ENCODE assay signal across 8 cellular contexts in genomic region chr7:100705341-100705752, GRCh38. TPM values are rescaled to one million over a fixed set of nuclear protein-coding genes. Genes with fewer than 3 reads are reported as not detected.
DNase-seq lines count a peak whose midpoint lies in the region; ATAC-seq, FAIRE-seq and TF ChIP-seq lines count a peak whose summit lies in the region.

No MANE protein-coding gene starts in this region.

- no peak for TF ChIP-seq EP300 in transverse colon (IDR thresholded peaks at IDR 0.05; ENCODE audit: low read depth)

- in situ Hi-C loops in transverse colon (cut with MboI; ENCODE audit: low pct_ligation_motif_present in 1 of 4, low pct_unique_long_range_greater_than_20kb in 1 of 4, low sequenced_read_pairs in 3 of 4): loop anchor here in 2 of 4 donors (25.0 kb wide), 2 partner anchors 157 to 243 kb away; partner anchors contain the start of genes SLC12A9 (in 1 of the 2), SPACDR (in 1 of the 2) and TRIP6 (in 1 of the 2)

- H3K36me3 ChIP-seq in KOPT-K1 (ENCODE audit: insufficient read depth, low read length) (peaks cover 24% of the 10 kb centered on the region; the same call in 1 of the 2 replicates), SJSA1 (peaks cover 19% of the 10 kb centered on the region), pancreas (no peaks in the 10 kb centered on the region), transverse colon (no peaks in the 10 kb centered on the region)

- no peak for TF ChIP-seq POLR2A in transverse colon (IDR thresholded peaks at IDR 0.05)

- peak; percentile 54 for ATAC-seq in GM21786 (IDR thresholded peaks at IDR 0.05; ENCODE audit: unreplicated experiment)
- peak; percentile 77 for ATAC-seq in Right ventricle myocardium inferior
- ATAC-seq in pancreas: peak; percentile 74 to 86 (median 80)

- no peaks in the 10 kb centered on the region for H3K27me3 Mint-ChIP-seq in activated naive CD8-positive, alpha-beta T cell

- H3K9me3 ChIP-seq in KOPT-K1 (ENCODE audit: insufficient read depth, low read length, poor library complexity, severe bottlenecking) (no peaks in the 10 kb centered on the region), SJSA1 (replicated peaks) (no peaks in the 10 kb centered on the region), pancreas (no peaks in the 10 kb centered on the region), transverse colon (no peaks in the 10 kb centered on the region)

- peak; percentile 78 to 92 (median 90) for TF ChIP-seq CTCF in pancreas (IDR thresholded peaks at IDR 0.05)
- TF ChIP-seq CTCF in transverse colon (IDR thresholded peaks at IDR 0.05): peak; percentile 94 to 97 (median 94)

- DNase-seq in ELR (ENCODE audit: low read depth) (peak; percentile 70), SJSA1 (ENCODE audit: low read depth in 1 of 2, low spot score in 2 of 2) (peak; percentile 83 to 97), Right ventricle myocardium inferior (ENCODE audit: missing footprints) (peak; percentile 88), pancreas (peak; percentile 73 to 96 (median 86)), transverse colon (peak; percentile 81)

- peak overlapping the region; percentile 87 for H3K4me3 ChIP-seq in SJSA1
- H3K4me3 ChIP-seq in pancreas: peak overlapping the region; percentile 71 to 85 (median 78)
- peak overlapping the region; percentile 68 to 92 (median 82) for H3K4me3 ChIP-seq in transverse colon

- H3K27me3 ChIP-seq in SJSA1 (replicated peaks) (peaks cover 6% of the 10 kb centered on the region), pancreas (no peaks in the 10 kb centered on the region), transverse colon (peaks cover 2% of the 10 kb centered on the region)

- H3K27ac ChIP-seq in KOPT-K1 (ENCODE audit: low read depth, low read length, poor library complexity, severe bottlenecking) (peak overlapping the region; percentile 92), SJSA1 (peak overlapping the region; percentile 60), pancreas (peak overlapping the region; percentile 58 to 87 (median 84)), transverse colon (peak overlapping the region; percentile 93 to 96 (median 94))

- WGBS in pancreas, 2 donors: 0% methylated on average over 25 of the region's 25 CpGs
- 1% methylated on average over 18 of the region's 25 CpGs; no CpG with 5 or more reads in 1 of the 2 donors for WGBS in transverse colon (ENCODE audit: low coverage in 1 of 2), 2 donors

- peaks cover 14% of the 10 kb centered on the region for H3K4me1 Mint-ChIP-seq in activated naive CD8-positive, alpha-beta T cell (ENCODE audit: low read depth)

- H3K4me3 Mint-ChIP-seq in activated naive CD8-positive, alpha-beta T cell: peak overlapping the region; percentile 96

- H3K27ac Mint-ChIP-seq in activated naive CD8-positive, alpha-beta T cell: peak overlapping the region; percentile 94

- H3K9me3 Mint-ChIP-seq in activated naive CD8-positive, alpha-beta T cell (ENCODE audit: low read depth): no peaks in the 10 kb centered on the region

- intact Hi-C loops in Right ventricle myocardium inferior (cut with DNase I): loop anchor here (5.0 kb wide), 1 partner anchor 147 kb away; the partner anchor contains the start of gene SLC12A9
- intact Hi-C loops in pancreas (cut with DNase I): loop anchor here in 1 of 3 donors (10.0 kb wide), 1 partner anchor 149 kb away; the partner anchor contains the start of gene SLC12A9
- intact Hi-C loops in transverse colon (cut with DNase I; ENCODE audit: low total_unique reads): loop anchor here (10.0 kb wide), 2 partner anchors 149 to 231 kb away; partner anchors contain the start of genes SLC12A9 and TSC22D4

- H3K4me1 ChIP-seq in SJSA1 (replicated peaks) (peaks cover 17% of the 10 kb centered on the region), pancreas (peaks cover 0 to 11% (median 6%) of the 10 kb centered on the region in 3 donors), transverse colon (peaks cover 7 to 21% (median 12%) of the 10 kb centered on the region in 4 donors)

- peaks cover 6% of the 10 kb centered on the region for H3K36me3 Mint-ChIP-seq in activated naive CD8-positive, alpha-beta T cell

- FAIRE-seq in pancreas (lab: Jason Lieb, UNC): no peak

RNA-seq across cellular contexts. Expression of gene POP7, which starts 0.6 kb away (rescaled TPM):
- 56.0 and 72.0 TPM in 2 replicates for total RNA-seq in SJSA1 (2014; rRNA removed; shearing (Covaris generic))
- total RNA-seq in Right ventricle myocardium inferior (29.2 TPM), pancreas (10 to 100 TPM; 10.5 to 19.2 (median 13.8) TPM), transverse colon (10 to 100 TPM; 10.7 to 58.7 (median 34.1) TPM)
- 10 to 100 TPM; 20.5 to 26.1 TPM for polyA plus RNA-seq in pancreas

RNA-seq across cellular contexts. Expression of gene GIGYF1, which starts 11.3 kb away (rescaled TPM):
- total RNA-seq in SJSA1 (2014; rRNA removed; shearing (Covaris generic)): 9.9 and 15.5 TPM in 2 replicates
- total RNA-seq in Right ventricle myocardium inferior (25.4 TPM), pancreas (10 to 100 TPM; 19.2 to 33.9 (median 26.9) TPM), transverse colon (100 to 1,000 TPM in 1 of 4 donors, 10 to 100 TPM in 3; 25.4 to 104 (median 51.8) TPM)
- polyA plus RNA-seq in pancreas: 10 to 100 TPM; 48.8 to 76.2 TPM

RNA-seq across cellular contexts. Expression of gene EPO, which starts 14.9 kb away (rescaled TPM):
- total RNA-seq in SJSA1 (2014; rRNA removed; shearing (Covaris generic)): not detected in 2 replicates
- total RNA-seq in Right ventricle myocardium inferior (not detected), pancreas (1 to 10 TPM; 1.6 to 5.5 (median 3.9) TPM), transverse colon (not detected)
- 1 to 10 TPM; 1.8 to 5.9 TPM for polyA plus RNA-seq in pancreas

RNA-seq across cellular contexts. Expression of gene ZAN, which starts 28.0 kb away (rescaled TPM):
- total RNA-seq in SJSA1 (2014; rRNA removed; shearing (Covaris generic)): not detected in 2 replicates
- total RNA-seq in Right ventricle myocardium inferior (not detected), pancreas (under 1 TPM in 3 of 6 donors, not detected in 3; 0.03 to 0.05 (median 0.03) TPM), transverse colon (not detected)
- under 1 TPM; 0.02 to 0.04 TPM for polyA plus RNA-seq in pancreas

RNA-seq across cellular contexts. Expression of gene GNB2, which starts 31.8 kb away (rescaled TPM):
- total RNA-seq in SJSA1 (2014; rRNA removed; shearing (Covaris generic)): 63.4 and 70.6 TPM in 2 replicates
- 120 TPM for total RNA-seq in Right ventricle myocardium inferior
- 100 to 1,000 TPM in 5 of 6 donors, 10 to 100 TPM in 1; 84.7 to 118 (median 104) TPM for total RNA-seq in pancreas
- 100 to 1,000 TPM in 1 of 2 donors, 10 to 100 TPM in 1; 82.2 to 151 TPM for polyA plus RNA-seq in pancreas
- 100 to 1,000 TPM; 192 to 301 (median 246) TPM for total RNA-seq in transverse colon

Comparison
In these comparisons a context has a peak if more than half of its experiments do, and no peak if none do; other contexts are left out.
1. Peak in every context shown above with its lines: DNase-seq, ATAC-seq, H3K4me3 ChIP-seq and H3K27ac ChIP-seq.